In the genomic region with DNA sequence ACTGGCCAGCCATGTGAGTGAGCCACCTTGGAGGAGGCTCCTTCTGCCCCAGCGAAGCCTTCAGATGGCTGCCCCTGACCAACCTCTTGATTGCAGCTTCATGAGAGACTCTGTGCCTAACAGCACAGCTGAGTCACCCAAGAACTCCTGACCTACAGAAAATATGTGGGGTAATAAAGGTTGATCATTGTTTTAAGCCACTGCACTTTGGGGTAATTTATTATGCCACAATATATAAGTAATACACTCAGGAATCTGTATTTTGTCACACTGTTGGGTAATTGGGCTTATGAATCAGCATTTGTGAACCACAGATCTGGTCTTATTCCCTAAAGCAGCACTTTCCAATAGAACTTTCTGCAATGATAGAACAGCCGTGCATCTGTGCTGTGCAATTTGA, we compare ENCODE assay signal across 17 cellular contexts. TPM values are rescaled to one million over a fixed set of nuclear protein-coding genes. Genes with fewer than 3 reads are reported as not detected.
A peak's percentile ranks its signal among the peaks of the same experiment; 100 is the strongest.
DNase-seq lines count a peak whose midpoint lies in the region; ATAC-seq and TF ChIP-seq lines count a peak whose summit lies in the region.
"Had no signal": no experiment of that assay in that cellular context is flagged by ENCODE, and none has a peak within 500 bp of the region (broad histone marks: within the 10 kb centered on the region; RNA-seq: fewer than 3 reads in every experiment).

No MANE protein-coding gene starts in this region.

- ATAC-seq in stimulated activated memory B cell treated with anti-CD40 and anti-IgM and Interleukin-4, amounts not matched to agents 10 μg/mL and 1 μg/mL and 100 μg/mL, for 72 hours: no peak
- ATAC-seq: activated CD4-positive, alpha-beta T cell treated with anti-CD3 and anti-CD28 coated beads for 36 hours; Right ventricle myocardium inferior had no signal

- H3K27me3 Mint-ChIP-seq in stimulated activated memory B cell treated with anti-CD40 and anti-IgM and Interleukin-4, amounts not matched to agents 10 μg/mL and 1 μg/mL and 100 μg/mL, for 72 hours: no peaks in the 10 kb centered on the region
- H3K27me3 Mint-ChIP-seq: activated CD4-positive, alpha-beta T cell treated with anti-CD3 and anti-CD28 coated beads for 36 hours; CD4-positive, alpha-beta T cell had no signal

- no peaks in the 10 kb centered on the region for H3K27me3 ChIP-seq in MG63
- H3K27me3 ChIP-seq: upper lobe of left lung had no signal

- H3K9me3 Mint-ChIP-seq in stimulated activated memory B cell treated with anti-CD40 and anti-IgM and Interleukin-4, amounts not matched to agents 10 μg/mL and 1 μg/mL and 100 μg/mL, for 72 hours: no peaks in the 10 kb centered on the region
- H3K9me3 Mint-ChIP-seq: CD4-positive, alpha-beta T cell; H9 had no signal

- no peak overlapping the region for H3K27ac Mint-ChIP-seq in stimulated activated memory B cell treated with anti-CD40 and anti-IgM and Interleukin-4, amounts not matched to agents 10 μg/mL and 1 μg/mL and 100 μg/mL, for 72 hours
- H3K27ac Mint-ChIP-seq: activated CD4-positive, alpha-beta T cell treated with anti-CD3 and anti-CD28 coated beads for 36 hours; CD4-positive, alpha-beta T cell; H9 had no signal

- H3K4me3 ChIP-seq in MG63 (no peak overlapping the region), astrocyte of the spinal cord (ENCODE audit: low read depth, low read length) (no peak overlapping the region), coronary artery (no peak overlapping the region)
- H3K4me3 ChIP-seq: upper lobe of left lung had no signal

- H3K36me3 Mint-ChIP-seq in stimulated activated memory B cell treated with anti-CD40 and anti-IgM and Interleukin-4, amounts not matched to agents 10 μg/mL and 1 μg/mL and 100 μg/mL, for 72 hours: no peaks in the 10 kb centered on the region

- peaks cover 26% of the 10 kb centered on the region for H3K4me1 Mint-ChIP-seq in stimulated activated memory B cell treated with anti-CD40 and anti-IgM and Interleukin-4, amounts not matched to agents 10 μg/mL and 1 μg/mL and 100 μg/mL, for 72 hours
- H3K4me1 Mint-ChIP-seq: activated CD4-positive, alpha-beta T cell treated with anti-CD3 and anti-CD28 coated beads for 36 hours had no signal

- in situ Hi-C loops in astrocyte of the spinal cord (cut with HindIII; ENCODE audit: low sequenced_read_pairs): no loop called here

- TF ChIP-seq CTCF in astrocyte of the spinal cord (IDR thresholded peaks at IDR 0.05; ENCODE audit: low read depth, low read length) (no peak), coronary artery (IDR thresholded peaks at IDR 0.05) (no peak)

- H3K4me3 Mint-ChIP-seq in stimulated activated memory B cell treated with anti-CD40 and anti-IgM and Interleukin-4, amounts not matched to agents 10 μg/mL and 1 μg/mL and 100 μg/mL, for 72 hours: no peak overlapping the region
- H3K4me3 Mint-ChIP-seq: activated CD4-positive, alpha-beta T cell treated with anti-CD3 and anti-CD28 coated beads for 36 hours; CD4-positive, alpha-beta T cell; H9 had no signal

- no peaks in the 10 kb centered on the region for H3K36me3 ChIP-seq in MG63
- H3K36me3 ChIP-seq: upper lobe of left lung had no signal

- H3K9me3 ChIP-seq in MG63: no peaks in the 10 kb centered on the region
- H3K9me3 ChIP-seq: upper lobe of left lung had no signal

- DNase-seq in AG20443 (ENCODE audit: low spot score): peak; percentile 84
- DNase-seq in MG63: peak; percentile 79
- DNase-seq in astrocyte of the spinal cord (ENCODE audit: low read depth, low spot score): peak; percentile 90
- DNase-seq in kidney tubule cell (ENCODE audit: low spot score): peak; percentile 98
- no peak for DNase-seq in activated CD8-positive, alpha-beta memory T cell treated with anti-CD3 and anti-CD28 coated beads, Interleukin-2, amount 50 U/mL, for 48 hours
- no peak for DNase-seq in coronary artery (ENCODE audit: low spot score)
- DNase-seq in SKM-1 (lab: John Stamatoyannopoulos, UW; ENCODE audit: unreplicated experiment): no peak
- DNase-seq: activated CD4-positive, alpha-beta T cell treated with anti-CD3 and anti-CD28 coated beads for 36 hours; activated effector memory CD4-positive, alpha-beta T cell treated with anti-CD3 and anti-CD28 coated beads, Interleukin-2, amount 50 U/mL, for 16 hours; CD4-positive, alpha-beta T cell; dermis blood vessel endothelial cell; H9; Kasumi-1; right cardiac atrium; upper lobe of left lung had no signal

- no peak overlapping the region for H3K27ac ChIP-seq in coronary artery
- H3K27ac ChIP-seq: upper lobe of left lung had no signal

RNA-seq across cellular contexts. Expression of a gene that starts 24.4 kb away (rescaled TPM):
- 680 and 772 TPM in 2 replicates for total RNA-seq in MG63 (2014; rRNA removed; shearing (Covaris generic); ENCODE audit: low replicate concordance)

Comparison
In these comparisons a context has a peak if more than half of its experiments do, and no peak if none do; other contexts are left out.
1. DNase-seq: peak in AG20443 (single experiment), MG63 (single experiment), astrocyte of the spinal cord (single experiment) and kidney tubule cell (single experiment); none in activated CD8-positive, alpha-beta memory T cell treated with anti-CD3 and anti-CD28 coated beads, Interleukin-2, amount 50 U/mL, for 48 hours (single experiment), coronary artery (single experiment) and SKM-1 (single experiment).